ENCODE assay signal across 24 cellular contexts in the genomic region with DNA sequence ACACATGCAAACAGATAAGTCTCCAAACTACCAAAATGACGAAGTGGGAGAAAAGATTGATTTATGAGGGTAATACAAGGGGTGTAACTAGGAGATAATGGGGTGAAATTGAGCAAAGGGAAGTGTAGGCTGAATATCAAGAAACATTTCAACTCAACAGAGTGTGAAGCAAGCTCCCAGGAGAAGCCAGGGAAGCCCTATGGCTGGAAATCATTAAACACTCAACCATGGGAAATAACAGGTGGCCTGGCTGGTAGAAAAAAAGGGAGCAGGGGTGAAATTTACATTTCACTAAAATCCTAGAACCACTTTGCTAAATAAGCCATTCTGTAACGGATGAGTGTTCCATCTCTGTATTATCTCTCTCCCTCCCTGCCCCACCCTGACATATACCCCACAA. TPM values are rescaled to one million over a fixed set of nuclear protein-coding genes. Genes with fewer than 3 reads are reported as not detected.
DNase-seq lines count a peak whose midpoint lies in the region; ATAC-seq, FAIRE-seq and TF ChIP-seq lines count a peak whose summit lies in the region.
"Had no signal": no experiment of that assay in that cellular context is flagged by ENCODE, and none has a peak within 500 bp of the region (broad histone marks: within the 10 kb centered on the region; RNA-seq: fewer than 3 reads in every experiment).

No MANE protein-coding gene starts in this region.

- no peak overlapping the region for H3K23ac ChIP-seq in H1 (ENCODE audit: insufficient read length)

- no peak overlapping the region for H3K56ac ChIP-seq in H1 (replicated peaks; ENCODE audit: insufficient read length, low read depth, low read length)

- no peak overlapping the region for H2BK15ac ChIP-seq in H1 (ENCODE audit: low read length)

- H2BK120ac ChIP-seq in H1 (replicated peaks; ENCODE audit: low read depth, low read length): no peak overlapping the region

- H2AK5ac ChIP-seq in H1 (ENCODE audit: low read depth, low read length): peak overlapping the region; percentile 69; the same call in 1 of the 2 replicates

- H3K4me1 ChIP-seq in H1 (replicated peaks in 1 of 4; ENCODE audit: control insufficient read depth in 3 of 4, insufficient read depth in 4 of 4, low read length in 3 of 4): peaks cover 6 to 21% (median 17%) of the 10 kb centered on the region in 4 experiments
- H3K4me1 ChIP-seq in psoas muscle: no peaks in the 10 kb centered on the region
- H3K4me1 ChIP-seq: Peyer's patch had no signal

- H3K79me1 ChIP-seq in H1 (ENCODE audit: low read depth, low read length): no peaks in the 10 kb centered on the region

- CTCF ChIA-PET in H1 (lab: Charles Lee; ENCODE audit: partially characterized antibody): interaction anchor here (0.8 to 2.6 kb wide), 25 partner anchors 12 to 684 kb away, joined by 3 to 21 read pairs (median 4); no protein-coding TSS in a partner anchor

- DNase-seq in ACHN: peak; percentile 78
- DNase-seq in Caki2 (ENCODE audit: low read depth): peak; percentile 33
- no peak for DNase-seq in H1 (ENCODE audit: low read depth in 1 of 2, low spot score in 2 of 2)
- DNase-seq in renal cortical epithelial cell (ENCODE audit: low read depth): peak; percentile 69
- no peak for DNase-seq in activated naive CD4-positive, alpha-beta T cell (lab: John Stamatoyannopoulos, UW)
- no peak for DNase-seq in psoas muscle
- no peak for DNase-seq in EL
- DNase-seq: DND-41, GOT3, NCI-H1105 treated with DMSO at 0.1 percent for 48 hours, NCI-H1694 treated with DMSO at 0.1 percent for 48 hours, NCI-H2081 treated with DMSO at 0.1 percent for 48 hours, NCI-H446 treated with DMSO at 0.1 percent for 48 hours, NCI-H526 treated with DMSO at 0.1 percent for 48 hours, Peyer's patch, T-cell had no signal

- peaks cover 0 to 3% of the 10 kb centered on the region in 2 experiments; a peak in 2 of 4 replicates for H3K9me3 ChIP-seq in H1 (ENCODE audit: insufficient read depth in 2 of 2, low read depth in 1 of 2, low read length in 1 of 2)
- H3K9me3 ChIP-seq in psoas muscle: peaks cover 18% of the 10 kb centered on the region
- H3K9me3 ChIP-seq: Peyer's patch had no signal

- H4K91ac ChIP-seq in H1 (replicated peaks; ENCODE audit: insufficient read length, low read length): no peak overlapping the region

- no peak for TF ChIP-seq POLR2A in H1 (IDR thresholded peaks at IDR 0.05; ENCODE audit: control extremely low read depth in 1 of 2, low read depth in 2 of 2, low read length in 2 of 2)

- no peak for TF ChIP-seq RAD21 in H1 (IDR thresholded peaks at IDR 0.05 in 1 of 2, conservative IDR thresholded peaks at IDR 0.05 in 1 of 2; ENCODE audit: low read depth in 2 of 2, low read length in 2 of 2)

- no peaks in the 10 kb centered on the region for H3K27me3 ChIP-seq in H1 (replicated peaks in 1 of 4; ENCODE audit: control insufficient read depth in 3 of 4, extremely low read depth in 1 of 4, insufficient read depth in 3 of 4, low read length in 3 of 4)
- no peaks in the 10 kb centered on the region for H3K27me3 ChIP-seq in psoas muscle (ENCODE audit: insufficient read depth in 3 of 3, low read length in 2 of 3)
- H3K27me3 ChIP-seq: Peyer's patch, SJCRH30 had no signal

- H4K20me1 ChIP-seq in H1 (replicated peaks in 1 of 2; ENCODE audit: control insufficient read depth in 1 of 2, insufficient read depth in 2 of 2, low read length in 2 of 2): no peaks in the 10 kb centered on the region

- peaks cover 4% of the 10 kb centered on the region; the same call in 1 of the 2 replicates for H3K23me2 ChIP-seq in H1 (ENCODE audit: low read depth, low read length)

- no peak for FAIRE-seq in H1 (lab: Jason Lieb, UNC)
- FAIRE-seq: GM12891, HepG2, K562 had no signal

- H3K79me2 ChIP-seq in H1 (ENCODE audit: control insufficient read depth in 1 of 2, insufficient read depth in 2 of 2, low read length in 2 of 2): no peaks in the 10 kb centered on the region

- no peak for TF ChIP-seq EP300 in H1 (IDR thresholded peaks at IDR 0.05; ENCODE audit: borderline replicate concordance in 1 of 2, low read depth in 2 of 2, low read length in 2 of 2)

- H3K4ac ChIP-seq in H1 (replicated peaks; ENCODE audit: insufficient read length, low read depth, low read length): no peak overlapping the region

- no peak overlapping the region for H4K5ac ChIP-seq in H1 (ENCODE audit: insufficient read length, low read depth, low read length)

- TF ChIP-seq CTCF in H1 (IDR thresholded peaks at IDR 0.05; ENCODE audit: control extremely low read depth in 1 of 3, insufficient read depth in 1 of 3, low read depth in 1 of 3, low read length in 3 of 3) (no peak), psoas muscle (IDR thresholded peaks at IDR 0.05) (no peak)

- in situ Hi-C loops in ACHN (cut with HindIII; ENCODE audit: low pct_ligation_motif_present, low pct_unique_long_range_greater_than_20kb, low sequenced_read_pairs) (loop anchor here (25.0 kb wide), 1 partner anchor 203 kb away; no protein-coding TSS in a partner anchor), Caki2 (cut with HindIII; ENCODE audit: low pct_unique_long_range_greater_than_20kb, low sequenced_read_pairs) (no loop called here)

- H3K4me3 ChIP-seq in H1 (ENCODE audit: extremely low read depth in 1 of 4, insufficient read depth in 2 of 4, low read depth in 3 of 4, low read length in 4 of 4) (peak overlapping the region in 1 of 4 experiments; percentile 45; a peak in 1 of 8 replicates), psoas muscle (no peak overlapping the region)
- H3K4me3 ChIP-seq: K562, Peyer's patch, SJCRH30 had no signal

- H2AFZ ChIP-seq in H1 (ENCODE audit: low read length): no peak overlapping the region

- H2BK12ac ChIP-seq in H1 (ENCODE audit: low read depth, low read length): peak overlapping the region; percentile 77

- POLR2A ChIA-PET in H1 (lab: Charles Lee; ENCODE audit: partially characterized antibody): interaction anchor here (1.4 to 1.9 kb wide), 3 partner anchors 10 to 191 kb away, joined by 4 to 5 read pairs (median 5); no protein-coding TSS in a partner anchor

- H3K36me3 ChIP-seq in H1 (ENCODE audit: control insufficient read depth in 2 of 4, insufficient read depth in 4 of 4, low read length in 3 of 4) (no peaks in the 10 kb centered on the region), psoas muscle (ENCODE audit: insufficient read depth in 1 of 2, low read depth in 1 of 2) (no peaks in the 10 kb centered on the region)
- H3K36me3 ChIP-seq: Peyer's patch, SJCRH30 had no signal

- intact Hi-C loops in psoas muscle (cut with DNase I): no loop called here

- no peak overlapping the region for H2BK20ac ChIP-seq in H1 (ENCODE audit: low read length)

- no peak overlapping the region for H4K8ac ChIP-seq in H1 (ENCODE audit: extremely low read depth, insufficient read depth, low read length)

- H3K4me2 ChIP-seq in H1 (ENCODE audit: insufficient read depth in 1 of 2, low read depth in 2 of 2, low read length in 2 of 2): peak overlapping the region; percentile 72 to 90; a peak in 3 of 4 replicates

- no peak overlapping the region for H3K9ac ChIP-seq in H1 (replicated peaks in 1 of 4; ENCODE audit: extremely low read depth in 1 of 4, low read depth in 3 of 4, low read length in 3 of 4)

- no peak overlapping the region for H3K14ac ChIP-seq in H1 (ENCODE audit: insufficient read length)

- WGBS in H1 (ENCODE audit: extremely low coverage in 1 of 2, insufficient coverage in 1 of 2, insufficient read length in 1 of 2, insufficient replicate concordance in 2 of 2, low coverage in 1 of 2, low lambda C conversion rate in 2 of 2, missing lambda C conversion rate in 1 of 2), 2 experiments: 68% methylated on average over 2 of the region's 2 CpGs; no CpG with 5 or more reads in 1 of the 2 experiments
- 60 to 65% (median 63%) methylated on average over 2 of the region's 2 CpGs for WGBS in psoas muscle, 3 donors

- H3K27ac ChIP-seq in H1 (ENCODE audit: low read depth, low read length) (no peak overlapping the region), psoas muscle (no peak overlapping the region)
- H3K27ac ChIP-seq: C4-2B, HL-60, Peyer's patch had no signal

- no peak for ATAC-seq in psoas muscle
- ATAC-seq: HepG2, K562, T-cell had no signal

- no peak overlapping the region; the same call in 1 of the 2 replicates for H2BK5ac ChIP-seq in H1 (ENCODE audit: low read depth, low read length)

- 0 out of 2 replicates have a peak overlapping the region, but pooled peaks have one; percentile 76 for H3K18ac ChIP-seq in H1 (ENCODE audit: extremely low read depth, low read length)

TF ChIP-seq in H1, 55 proteins besides CTCF, POLR2A, EP300 and RAD21:
- TF ChIP-seq BACH1 (IDR thresholded peaks at IDR 0.05; ENCODE audit: low read length): no peak
- no peak for TF ChIP-seq MAFK (IDR thresholded peaks at IDR 0.05; ENCODE audit: low read depth, low read length)
- TF ChIP-seq SP2 (IDR thresholded peaks at IDR 0.05; ENCODE audit: low read length): no peak
- no peak for TF ChIP-seq MAX (IDR thresholded peaks at IDR 0.05)
- TF ChIP-seq CHD1 (IDR thresholded peaks at IDR 0.05; ENCODE audit: low read depth, low read length): no peak
- TF ChIP-seq CBX5 (IDR thresholded peaks at IDR 0.05; ENCODE audit: low read depth, low read length): no peak

RNA-seq across cellular contexts. Expression of gene GRIN2B, which starts 40.9 kb away (rescaled TPM):
- total RNA-seq in Caki2 (2014; rRNA removed; shearing (Covaris generic); ENCODE audit: low replicate concordance): 0.38 and 1.5 TPM in 2 replicates
- total RNA-seq in H1 (2021; fragmentation: NEBNext Ultra II Directional; extraction: Animal tissue kit (Norgen Biotek cat#: 25700)): 2.3 and 3.2 TPM in 2 replicates
- polyA plus RNA-seq in H1 (2011; rRNA removed) (0.68 and 0.86 TPM in 2 replicates), psoas muscle (under 1 TPM in 1 of 3 donors, not detected in 2; under 0.01 TPM)
- polyA plus RNA-seq in H1 (2011; cell fraction: cytosol; rRNA removed): 0.43 TPM
- 2.7 TPM for polyA plus RNA-seq in H1 (2011; cell fraction: nucleus; rRNA removed)
- 0.17 to 0.36 TPM (median 0.27 TPM) in 4 replicates for polyA plus RNA-seq in H1 (2012, experiment 1 of 2)
- polyA plus RNA-seq in H1 (2012, experiment 2 of 2): 0.01 TPM
- 1.2 TPM for polyA plus RNA-seq in H1 (2013, experiment 1 of 2)
- 1.0 TPM for polyA plus RNA-seq in H1 (2013, experiment 2 of 2)
- 2.2 and 3.5 TPM in 2 replicates for polyA minus RNA-seq in H1 (2011; rRNA and poly(A)+ RNA removed)
- 2.8 TPM for polyA minus RNA-seq in H1 (2011; cell fraction: cytosol; rRNA and poly(A)+ RNA removed)
- polyA minus RNA-seq in H1 (2011; cell fraction: nucleus; rRNA and poly(A)+ RNA removed): 15.9 TPM
- total RNA-seq in renal cortical epithelial cell (0.52 and 0.89 TPM in 2 replicates), psoas muscle (not detected)
- total RNA-seq: K562, LHCN-M2, T-cell had no signal
- polyA plus RNA-seq: AG04450, K562 had no signal

Comparison
In these comparisons a context has a peak if more than half of its experiments do, and no peak if none do; other contexts are left out.
1. DNase-seq: peak in ACHN (single experiment), Caki2 (single experiment) and renal cortical epithelial cell (single experiment); none in H1 (0 of 2), activated naive CD4-positive, alpha-beta T cell (0 of 4), psoas muscle (0 of 2) and EL (single experiment).